ENCODE assay signal across 8 cellular contexts in genomic region chr13:52455677-52456041, GRCh38. TPM values are rescaled to one million over a fixed set of nuclear protein-coding genes. Genes with fewer than 3 reads are reported as not detected.
DNase-seq lines count a peak whose midpoint lies in the region; ATAC-seq and TF ChIP-seq lines count a peak whose summit lies in the region.

No MANE protein-coding gene starts in this region.

- H3K4me1 Mint-ChIP-seq in chondrocyte (ENCODE audit: low read depth), result peaks cover 39% of the 10 kb centered on the region

- H3K9me3 Mint-ChIP-seq in chondrocyte (ENCODE audit: low read depth), result no peaks in the 10 kb centered on the region

- no peaks in the 10 kb centered on the region for H3K27me3 Mint-ChIP-seq in chondrocyte (ENCODE audit: low read depth)

- TF ChIP-seq CTCF in chondrocyte (IDR thresholded peaks at IDR 0.05), result no peak

- ATAC-seq in HG03039 (IDR thresholded peaks at IDR 0.05; ENCODE audit: unreplicated experiment), result peak; percentile 27

- DNase-seq in NCI-H446 (lab: John Stamatoyannopoulos, UW) (peak; percentile 45 to 64), NCI-H446 treated with DMSO at 0.1 percent for 48 hours (lab: John Stamatoyannopoulos, UW) (no peak), NCI-H2171 (lab: John Stamatoyannopoulos, UW) (peak; percentile 86), chondrocyte (ENCODE audit: low spot score) (no peak), kidney tubule cell (ENCODE audit: low spot score) (peak; percentile 71)
- DNase-seq in activated CD4-positive, alpha-beta T cell treated with anti-CD3 and anti-CD28 coated beads for 1 hour, result peak; percentile 66
- peak; percentile 55 to 76 (median 67) for DNase-seq in stimulated activated CD4-positive, alpha-beta T cell treated with anti-CD3 and anti-CD28 coated beads, Interleukin-1b, Interleukin-23, amount 100 ng/mL, for 24 hours (ENCODE audit: low read depth in 4 of 4, low spot score in 1 of 4)

- peak overlapping the region; percentile 88 for H3K27ac Mint-ChIP-seq in chondrocyte (ENCODE audit: unreplicated experiment)

- H3K36me3 Mint-ChIP-seq in chondrocyte (ENCODE audit: low read depth), result peaks cover 4% of the 10 kb centered on the region

- peak overlapping the region; percentile 95 for H3K4me3 Mint-ChIP-seq in chondrocyte (ENCODE audit: unreplicated experiment)

RNA-seq across cellular contexts. Expression of gene CKAP2, which starts 0.4 kb away (rescaled TPM):
- total RNA-seq in chondrocyte, result 24.5 to 33.3 TPM (median 27.9 TPM) in 3 replicates

RNA-seq across cellular contexts. Expression of gene VPS36, which starts 5.2 kb away (rescaled TPM):
- 30.4 to 46.8 TPM (median 33.2 TPM) in 3 replicates for total RNA-seq in chondrocyte

RNA-seq across cellular contexts. Expression of gene THSD1, which starts 49.7 kb away (rescaled TPM):
- total RNA-seq in chondrocyte, result 6.5 to 12.5 TPM (median 6.7 TPM) in 3 replicates

Comparison
In these comparisons a context has a peak if more than half of its experiments do, and no peak if none do; other contexts are left out.
1. DNase-seq: peak in NCI-H446 (2 of 2), NCI-H2171 (single experiment), activated CD4-positive, alpha-beta T cell treated with anti-CD3 and anti-CD28 coated beads for 1 hour (single experiment), kidney tubule cell (single experiment) and stimulated activated CD4-positive, alpha-beta T cell treated with anti-CD3 and anti-CD28 coated beads, Interleukin-1b, Interleukin-23, amount 100 ng/mL, for 24 hours (4 of 4); none in NCI-H446 treated with DMSO at 0.1 percent for 48 hours (single experiment) and chondrocyte (single experiment).